Comparison of ENCODE assay signal across 7 cellular contexts in the genomic region with DNA sequence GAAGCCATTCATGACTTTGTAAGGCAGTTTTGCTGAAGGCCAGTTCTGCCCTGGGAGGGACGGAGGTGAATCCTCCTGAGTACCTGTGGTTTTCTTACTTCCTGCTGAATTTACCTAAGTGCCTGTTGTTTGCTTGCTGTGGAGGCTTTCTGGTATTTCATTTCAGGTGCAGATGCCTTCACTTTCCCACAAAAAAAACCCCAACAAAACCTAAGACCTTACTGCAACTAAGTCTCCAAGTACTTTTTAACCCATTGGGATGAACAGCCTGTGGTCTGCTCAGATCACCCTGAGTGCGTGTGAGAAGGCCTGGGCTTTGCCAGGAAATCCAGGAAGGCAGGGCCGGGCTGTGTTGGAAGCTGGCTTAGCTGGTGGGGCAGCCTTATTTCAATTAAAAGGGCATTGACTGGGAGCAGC.
DNase-seq lines count a peak whose midpoint lies in the region; ATAC-seq and TF ChIP-seq lines count a peak whose summit lies in the region.

No MANE protein-coding gene starts in this region.

- no peak overlapping the region for H3K27ac ChIP-seq in RWPE1

- DNase-seq in RWPE1 (ENCODE audit: low spot score), result peak; percentile 18
- DNase-seq in foreskin fibroblast, result peak; percentile 13 to 56
- DNase-seq in stimulated activated naive B cell treated with anti-CD40 and anti-IgM and Interleukin-4, amounts not matched to agents 10 μg/mL and 1 μg/mL and 100 μg/mL, for 72 hours, result peak; percentile 20
- DNase-seq in posterior vena cava (ENCODE audit: low spot score), result no peak
- no peak for DNase-seq in effector CD8-positive, alpha-beta T cell (lab: John Stamatoyannopoulos, UW)
- DNase-seq in iPS-NIHi11 (ENCODE audit: low spot score), result no peak

- peak; percentile 26 for ATAC-seq in GM19468 (IDR thresholded peaks at IDR 0.05; ENCODE audit: extremely low read depth, unreplicated experiment)
- ATAC-seq in stimulated activated naive B cell treated with anti-CD40 and anti-IgM and Interleukin-4, amounts not matched to agents 10 μg/mL and 1 μg/mL and 100 μg/mL, for 72 hours (replicated peaks), result peak; percentile 81 to 89

- H3K4me1 Mint-ChIP-seq in stimulated activated naive B cell treated with anti-CD40 and anti-IgM and Interleukin-4, amounts not matched to agents 10 μg/mL and 1 μg/mL and 100 μg/mL, for 72 hours, result peaks cover 30 to 42% of the 10 kb centered on the region in 2 donors

- H3K4me3 ChIP-seq in foreskin fibroblast (ENCODE audit: low read depth in 1 of 2, low read length in 2 of 2), result no peak overlapping the region

- intact Hi-C loops in posterior vena cava (cut with DNase I), result no loop called here

- CTCF ChIA-PET in RWPE1 (lab: Yijun Ruan, JAX), result no interaction called here

- H3K36me3 Mint-ChIP-seq in stimulated activated naive B cell treated with anti-CD40 and anti-IgM and Interleukin-4, amounts not matched to agents 10 μg/mL and 1 μg/mL and 100 μg/mL, for 72 hours, result peaks cover 16 to 17% of the 10 kb centered on the region in 2 donors

- peaks cover 10% of the 10 kb centered on the region in 2 donors for H3K9me3 Mint-ChIP-seq in stimulated activated naive B cell treated with anti-CD40 and anti-IgM and Interleukin-4, amounts not matched to agents 10 μg/mL and 1 μg/mL and 100 μg/mL, for 72 hours

- H3K27ac Mint-ChIP-seq in stimulated activated naive B cell treated with anti-CD40 and anti-IgM and Interleukin-4, amounts not matched to agents 10 μg/mL and 1 μg/mL and 100 μg/mL, for 72 hours, result no peak overlapping the region

- TF ChIP-seq CTCF in RWPE1 (conservative IDR thresholded peaks at IDR 0.05; ENCODE audit: low read depth) (no peak), foreskin fibroblast (IDR thresholded peaks at IDR 0.05; ENCODE audit: low read depth, low read length) (no peak)

- H3K4me3 Mint-ChIP-seq in stimulated activated naive B cell treated with anti-CD40 and anti-IgM and Interleukin-4, amounts not matched to agents 10 μg/mL and 1 μg/mL and 100 μg/mL, for 72 hours, result no peak overlapping the region

- H3K27me3 Mint-ChIP-seq in stimulated activated naive B cell treated with anti-CD40 and anti-IgM and Interleukin-4, amounts not matched to agents 10 μg/mL and 1 μg/mL and 100 μg/mL, for 72 hours, result no peaks in the 10 kb centered on the region

- POLR2A ChIA-PET in RWPE1 (lab: Yijun Ruan, JAX; ENCODE audit: low non-redundant PET), result no interaction called here

Comparison
In these comparisons a context has a peak if more than half of its experiments do, and no peak if none do; other contexts are left out.
1. DNase-seq: peak in RWPE1 (single experiment), foreskin fibroblast (2 of 2) and stimulated activated naive B cell treated with anti-CD40 and anti-IgM and Interleukin-4, amounts not matched to agents 10 μg/mL and 1 μg/mL and 100 μg/mL, for 72 hours (single experiment); none in posterior vena cava (single experiment), effector CD8-positive, alpha-beta T cell (single experiment) and iPS-NIHi11 (single experiment).